In the genomic region with DNA sequence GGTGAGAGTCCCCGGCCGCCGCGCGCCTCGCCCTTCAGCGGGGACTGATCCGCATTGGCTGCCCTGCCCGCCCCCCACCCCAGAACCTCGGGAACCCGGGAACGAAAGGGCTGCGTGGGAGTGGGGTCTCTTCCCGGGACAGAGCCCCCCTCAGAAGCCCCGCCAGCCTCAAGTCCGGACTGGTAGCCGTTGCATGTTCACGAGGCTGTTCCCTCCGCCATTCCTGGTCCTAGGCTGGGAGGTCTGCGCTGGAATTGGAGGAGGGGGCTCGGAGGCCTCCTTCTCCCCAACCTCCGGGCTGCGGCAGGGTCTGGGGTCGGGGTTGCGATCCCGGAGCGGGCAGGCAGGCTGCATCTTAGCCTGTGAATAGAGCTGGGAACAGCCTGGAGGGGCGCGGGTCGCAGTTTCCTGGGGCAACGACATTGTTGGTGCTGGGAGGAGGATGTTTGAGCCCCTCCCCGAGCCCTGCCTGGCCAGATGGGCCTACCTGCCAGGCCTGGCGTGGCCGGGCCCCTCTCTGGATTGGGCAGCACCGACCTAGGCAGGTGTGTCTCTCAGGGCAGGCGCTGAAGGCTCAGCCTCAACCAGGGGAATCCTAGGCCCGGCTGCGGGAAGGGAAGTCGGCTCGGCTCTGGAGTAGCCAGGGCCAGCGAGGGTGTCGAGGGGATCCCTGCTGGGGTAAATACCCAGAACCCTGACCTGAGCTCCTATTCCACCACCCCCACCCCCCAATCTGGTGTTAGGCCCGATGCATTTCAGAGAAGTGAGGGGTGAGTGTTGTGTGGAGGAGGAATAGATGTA, we compare ENCODE assay signal across 8 cellular contexts. TPM values are rescaled to one million over a fixed set of nuclear protein-coding genes. Genes with fewer than 3 reads are reported as not detected.
DNase-seq lines count a peak whose midpoint lies in the region; ATAC-seq, FAIRE-seq and TF ChIP-seq lines count a peak whose summit lies in the region.

No MANE protein-coding gene starts in this region.

- H3K27me3 Mint-ChIP-seq in activated CD4-positive, alpha-beta memory T cell treated with anti-CD3 and anti-CD28 coated beads, Interleukin-2, amount 10 ng/mL, durations not matched to agents 7 days and 5 days: peaks cover 4% of the 10 kb centered on the region

- DNase-seq in Right ventricle myocardium superior: peak; percentile 37
- no peak for DNase-seq in cardiac septum (ENCODE audit: low spot score)
- no peak for DNase-seq in astrocyte of the spinal cord (ENCODE audit: low read depth, low spot score)
- no peak for DNase-seq in HepG2 (ENCODE audit: low spot score)
- DNase-seq in NCI-H187 treated with DMSO at 0.1 percent for 48 hours (lab: John Stamatoyannopoulos, UW): no peak
- DNase-seq in inferior parietal cortex (ENCODE audit: extremely low spot score): no peak
- DNase-seq in activated CD4-positive, alpha-beta memory T cell treated with anti-CD3 and anti-CD28 coated beads, Interleukin-2, amount 10 ng/mL, durations not matched to agents 7 days and 5 days: no peak

- no peak for TF ChIP-seq RAD21 in HepG2 (CRISPR knock-in tag; IDR thresholded peaks at IDR 0.05)

- no peak for TF ChIP-seq CTCF in astrocyte of the spinal cord (IDR thresholded peaks at IDR 0.05; ENCODE audit: low read depth, low read length)
- TF ChIP-seq CTCF in HepG2 (CRISPR knock-in tag; IDR thresholded peaks at IDR 0.05): no peak

- H3K4me3 ChIP-seq in astrocyte of the spinal cord (ENCODE audit: low read depth, low read length): peak overlapping the region; percentile 23
- peak overlapping the region; percentile 52 to 71 (median 61); a peak in 5 of 6 replicates for H3K4me3 ChIP-seq in HepG2 (replicated peaks in 1 of 3; ENCODE audit: insufficient read depth in 1 of 3, low read depth in 2 of 3, low read length in 3 of 3)
- peak overlapping the region; percentile 63 for H3K4me3 ChIP-seq in urinary bladder (ENCODE audit: low read depth, low read length)

- POLR2A ChIA-PET in HepG2 (lab: Yijun Ruan, JAX): no interaction called here
- POLR2A ChIA-PET in activated CD4-positive, alpha-beta memory T cell treated with anti-CD3 and anti-CD28 coated beads, Interleukin-2, amount 10 ng/mL, durations not matched to agents 7 days and 5 days (lab: Charles Lee): no interaction called here

- intact Hi-C loops in Right ventricle myocardium superior (cut with DNase I) (no loop called here), cardiac septum (cut with DNase I) (no loop called here), HepG2 (cut with micrococcal nuclease; ENCODE audit: unreplicated experiment) (no loop called here)

- H3K9me3 ChIP-seq in HepG2 (ENCODE audit: low read length): no peaks in the 10 kb centered on the region

- no peak overlapping the region for H3K9ac ChIP-seq in HepG2 (ENCODE audit: insufficient read depth, low read depth, low read length)

- CTCF ChIA-PET in HepG2 (lab: Yijun Ruan, JAX; ENCODE audit: low intra/inter-chr PET ratio, low total read pairs): no interaction called here
- CTCF ChIA-PET in activated CD4-positive, alpha-beta memory T cell treated with anti-CD3 and anti-CD28 coated beads, Interleukin-2, amount 10 ng/mL, durations not matched to agents 7 days and 5 days (lab: Charles Lee): no interaction called here

- no peak overlapping the region for H3K4me3 Mint-ChIP-seq in activated CD4-positive, alpha-beta memory T cell treated with anti-CD3 and anti-CD28 coated beads, Interleukin-2, amount 10 ng/mL, durations not matched to agents 7 days and 5 days

- H3K4me2 ChIP-seq in HepG2 (ENCODE audit: low read depth, low read length): peak overlapping the region; percentile 65

- TF ChIP-seq EP300 in HepG2 (IDR thresholded peaks at IDR 0.05; ENCODE audit: low read depth in 2 of 2, low read length in 2 of 2): no peak
- no peak for TF ChIP-seq EP300 in HepG2 (CRISPR knock-in tag; IDR thresholded peaks at IDR 0.05; ENCODE audit: borderline replicate concordance)

- 57% methylated on average over 17 of the region's 43 CpGs for WGBS in HepG2 (ENCODE audit: low lambda C conversion rate)
- 14% methylated on average over 43 of the region's 43 CpGs for WGBS in urinary bladder

- no peak overlapping the region for H2AFZ ChIP-seq in HepG2 (ENCODE audit: low read length)

- no peaks in the 10 kb centered on the region for H3K9me3 Mint-ChIP-seq in activated CD4-positive, alpha-beta memory T cell treated with anti-CD3 and anti-CD28 coated beads, Interleukin-2, amount 10 ng/mL, durations not matched to agents 7 days and 5 days

- no TSS peak for BruUV-seq in HepG2 (replicated peaks; lab: Mats Ljungman, UMichigan)

- H3K27ac ChIP-seq in HepG2 (ENCODE audit: extremely low read length, insufficient read depth, low read length) (no peak overlapping the region), urinary bladder (ENCODE audit: low read depth) (no peak overlapping the region)

- H3K79me2 ChIP-seq in HepG2 (ENCODE audit: insufficient read depth, low read length): no peaks in the 10 kb centered on the region

- no peak overlapping the region for H3K27ac Mint-ChIP-seq in activated CD4-positive, alpha-beta memory T cell treated with anti-CD3 and anti-CD28 coated beads, Interleukin-2, amount 10 ng/mL, durations not matched to agents 7 days and 5 days

- no peak for TF ChIP-seq POLR2A in HepG2 (IDR thresholded peaks at IDR 0.05; ENCODE audit: insufficient read depth in 1 of 2, low read depth in 2 of 2, low read length in 2 of 2)

- no peaks in the 10 kb centered on the region; a peak in 2 of 5 replicates for H3K27me3 ChIP-seq in HepG2 (ENCODE audit: control insufficient read depth in 1 of 2, insufficient read depth in 2 of 2, low read length in 2 of 2)

- H3K4me1 Mint-ChIP-seq in activated CD4-positive, alpha-beta memory T cell treated with anti-CD3 and anti-CD28 coated beads, Interleukin-2, amount 10 ng/mL, durations not matched to agents 7 days and 5 days: peaks cover 7% of the 10 kb centered on the region

- H3K36me3 ChIP-seq in HepG2 (replicated peaks in 1 of 2; ENCODE audit: control insufficient read depth in 1 of 2, insufficient read depth in 2 of 2, low read length in 2 of 2): peaks cover 0 to under 1% of the 10 kb centered on the region in 2 experiments; a peak in 1 of 5 replicates
- peaks cover 1% of the 10 kb centered on the region for H3K36me3 ChIP-seq in urinary bladder (ENCODE audit: insufficient read depth)

- no peaks in the 10 kb centered on the region for H3K36me3 Mint-ChIP-seq in activated CD4-positive, alpha-beta memory T cell treated with anti-CD3 and anti-CD28 coated beads, Interleukin-2, amount 10 ng/mL, durations not matched to agents 7 days and 5 days (ENCODE audit: low read depth)

- ATAC-seq in Right ventricle myocardium superior (ENCODE audit: poor library complexity) (no peak), HepG2 (peak; percentile 14)

- FAIRE-seq in HepG2 (lab: Jason Lieb, UNC): no peak

- H3K4me1 ChIP-seq in HepG2 (ENCODE audit: insufficient read depth, low read length) (no peaks in the 10 kb centered on the region), urinary bladder (ENCODE audit: insufficient read depth) (no peaks in the 10 kb centered on the region)

- peaks cover 12% of the 10 kb centered on the region; the same call in 1 of the 2 replicates for H4K20me1 ChIP-seq in HepG2 (ENCODE audit: insufficient read depth, low read length)

- in situ Hi-C loops in astrocyte of the spinal cord (cut with HindIII; ENCODE audit: low sequenced_read_pairs): no loop called here
- in situ Hi-C loops in HepG2 (cut with HindIII; ENCODE audit: extremely low pct_ligation_motif_present, low pct_unique_long_range_greater_than_20kb): no loop called here

RNA-seq across cellular contexts. Expression of a gene that starts 0.7 kb away (rescaled TPM):
- total RNA-seq in Right ventricle myocardium superior (4.5 TPM), cardiac septum (7.5 TPM), HepG2 (2016; rRNA removed; fragmentation: Illumina TruSeq; extraction: Trizol) (3.0 and 4.2 TPM in 2 replicates), urinary bladder (8.3 TPM)
- total RNA-seq in HepG2 (2016; cell fraction: cytosol; rRNA removed; fragmentation: Illumina TruSeq; extraction: Trizol; ENCODE audit: low read depth): 1.8 and 1.9 TPM in 2 replicates
- total RNA-seq in HepG2 (2016; cell fraction: insoluble cytoplasmic fraction; rRNA removed; fragmentation: Illumina TruSeq; extraction: Trizol): 4.1 and 4.2 TPM in 2 replicates
- total RNA-seq in HepG2 (2016; cell fraction: membrane; rRNA removed; fragmentation: Illumina TruSeq; extraction: Trizol): 4.9 and 5.4 TPM in 2 replicates
- total RNA-seq in HepG2 (2016; cell fraction: nucleus; rRNA removed; fragmentation: Illumina TruSeq; extraction: Trizol): 2.2 and 2.8 TPM in 2 replicates
- polyA plus RNA-seq in HepG2 (2011; rRNA removed) (2.2 and 3.1 TPM in 2 replicates), urinary bladder (11.0 TPM)
- polyA plus RNA-seq in HepG2 (2011; cell fraction: cytosol; rRNA removed): 2.2 and 3.1 TPM in 2 replicates
- polyA plus RNA-seq in HepG2 (2011; cell fraction: nucleus; rRNA removed): 5.3 and 6.8 TPM in 2 replicates
- 1.2 and 1.9 TPM in 2 replicates for polyA plus RNA-seq in HepG2 (2012)
- polyA plus RNA-seq in HepG2 (2016; cell fraction: cytosol; fragmentation: Illumina TruSeq; extraction: Trizol; ENCODE audit: low read depth): 2.5 and 2.9 TPM in 2 replicates
- 4.7 and 5.0 TPM in 2 replicates for polyA plus RNA-seq in HepG2 (2016; cell fraction: insoluble cytoplasmic fraction; fragmentation: Illumina TruSeq; extraction: Trizol; ENCODE audit: low read depth)
- 5.4 and 6.2 TPM in 2 replicates for polyA plus RNA-seq in HepG2 (2016; cell fraction: membrane; fragmentation: Illumina TruSeq; extraction: Trizol; ENCODE audit: low read depth)
- 5.6 and 7.4 TPM in 2 replicates for polyA plus RNA-seq in HepG2 (2016; cell fraction: nucleus; fragmentation: Illumina TruSeq; extraction: Trizol; ENCODE audit: insufficient read depth, low read depth)
- 1.2 and 6.3 TPM in 2 replicates for polyA minus RNA-seq in HepG2 (2011; rRNA and poly(A)+ RNA removed; ENCODE audit: low replicate concordance)
- 2.4 TPM in 2 replicates for polyA minus RNA-seq in HepG2 (2011; cell fraction: cytosol; rRNA and poly(A)+ RNA removed)
- 1.2 TPM in 2 replicates for polyA minus RNA-seq in HepG2 (2011; cell fraction: nucleus; rRNA and poly(A)+ RNA removed)
- under 1 TPM; 0.48 to 0.50 TPM for total RNA-seq in activated CD4-positive, alpha-beta memory T cell treated with anti-CD3 and anti-CD28 coated beads, Interleukin-2, amount 10 ng/mL, durations not matched to agents 7 days and 5 days

RNA-seq across cellular contexts. Expression of a gene that starts 20.9 kb away (rescaled TPM):
- total RNA-seq in Right ventricle myocardium superior (not detected), cardiac septum (0.54 TPM), HepG2 (2016; rRNA removed; fragmentation: Illumina TruSeq; extraction: Trizol) (0.73 TPM in 1 of 2 replicates, not detected in the other), urinary bladder (0.58 TPM)
- not detected in 2 replicates for total RNA-seq in HepG2 (2016; cell fraction: cytosol; rRNA removed; fragmentation: Illumina TruSeq; extraction: Trizol; ENCODE audit: low read depth)
- 0.27 and 0.52 TPM in 2 replicates for total RNA-seq in HepG2 (2016; cell fraction: insoluble cytoplasmic fraction; rRNA removed; fragmentation: Illumina TruSeq; extraction: Trizol)
- not detected in 2 replicates for total RNA-seq in HepG2 (2016; cell fraction: membrane; rRNA removed; fragmentation: Illumina TruSeq; extraction: Trizol)
- total RNA-seq in HepG2 (2016; cell fraction: nucleus; rRNA removed; fragmentation: Illumina TruSeq; extraction: Trizol): 1.3 TPM in 1 of 2 replicates, not detected in the other
- polyA plus RNA-seq in HepG2 (2011; rRNA removed) (0.22 and 0.44 TPM in 2 replicates), urinary bladder (0.37 TPM)
- not detected in 2 replicates for polyA plus RNA-seq in HepG2 (2011; cell fraction: cytosol; rRNA removed)
- polyA plus RNA-seq in HepG2 (2011; cell fraction: nucleus; rRNA removed): 2.4 and 5.3 TPM in 2 replicates
- polyA plus RNA-seq in HepG2 (2012): 0.27 TPM in 1 of 2 replicates, not detected in the other
- not detected in 2 replicates for polyA plus RNA-seq in HepG2 (2016; cell fraction: cytosol; fragmentation: Illumina TruSeq; extraction: Trizol; ENCODE audit: low read depth)
- not detected in 2 replicates for polyA plus RNA-seq in HepG2 (2016; cell fraction: insoluble cytoplasmic fraction; fragmentation: Illumina TruSeq; extraction: Trizol; ENCODE audit: low read depth)
- not detected in 2 replicates for polyA plus RNA-seq in HepG2 (2016; cell fraction: membrane; fragmentation: Illumina TruSeq; extraction: Trizol; ENCODE audit: low read depth)
- not detected in 2 replicates for polyA plus RNA-seq in HepG2 (2016; cell fraction: nucleus; fragmentation: Illumina TruSeq; extraction: Trizol; ENCODE audit: insufficient read depth, low read depth)
- polyA minus RNA-seq in HepG2 (2011; rRNA and poly(A)+ RNA removed; ENCODE audit: low replicate concordance): 4.0 and 13.4 TPM in 2 replicates
- not detected in 2 replicates for polyA minus RNA-seq in HepG2 (2011; cell fraction: cytosol; rRNA and poly(A)+ RNA removed)
- polyA minus RNA-seq in HepG2 (2011; cell fraction: nucleus; rRNA and poly(A)+ RNA removed): 7.2 and 7.8 TPM in 2 replicates
- 1 to 10 TPM; 1.5 to 2.3 TPM for total RNA-seq in activated CD4-positive, alpha-beta memory T cell treated with anti-CD3 and anti-CD28 coated beads, Interleukin-2, amount 10 ng/mL, durations not matched to agents 7 days and 5 days

RNA-seq across cellular contexts. Expression of a gene that starts 31.6 kb away (rescaled TPM):
- 8.5 TPM for total RNA-seq in Right ventricle myocardium superior
- 13.0 TPM for total RNA-seq in cardiac septum
- 18.6 and 21.8 TPM in 2 replicates for total RNA-seq in HepG2 (2016; rRNA removed; fragmentation: Illumina TruSeq; extraction: Trizol)
- total RNA-seq in HepG2 (2016; cell fraction: cytosol; rRNA removed; fragmentation: Illumina TruSeq; extraction: Trizol; ENCODE audit: low read depth): 11.4 and 13.9 TPM in 2 replicates
- 14.6 and 24.3 TPM in 2 replicates for total RNA-seq in HepG2 (2016; cell fraction: insoluble cytoplasmic fraction; rRNA removed; fragmentation: Illumina TruSeq; extraction: Trizol)
- 18.4 and 20.4 TPM in 2 replicates for total RNA-seq in HepG2 (2016; cell fraction: membrane; rRNA removed; fragmentation: Illumina TruSeq; extraction: Trizol)
- 20.1 and 24.1 TPM in 2 replicates for total RNA-seq in HepG2 (2016; cell fraction: nucleus; rRNA removed; fragmentation: Illumina TruSeq; extraction: Trizol)
- 12.5 and 16.8 TPM in 2 replicates for polyA plus RNA-seq in HepG2 (2011; rRNA removed)
- polyA plus RNA-seq in HepG2 (2011; cell fraction: cytosol; rRNA removed): 13.7 and 17.1 TPM in 2 replicates
- polyA plus RNA-seq in HepG2 (2011; cell fraction: nucleus; rRNA removed): 47.3 and 52.6 TPM in 2 replicates
- polyA plus RNA-seq in HepG2 (2012): 10.4 and 13.1 TPM in 2 replicates
- 9.0 and 11.2 TPM in 2 replicates for polyA plus RNA-seq in HepG2 (2016; cell fraction: cytosol; fragmentation: Illumina TruSeq; extraction: Trizol; ENCODE audit: low read depth)
- polyA plus RNA-seq in HepG2 (2016; cell fraction: insoluble cytoplasmic fraction; fragmentation: Illumina TruSeq; extraction: Trizol; ENCODE audit: low read depth): 13.3 and 13.5 TPM in 2 replicates
- 10.8 and 13.0 TPM in 2 replicates for polyA plus RNA-seq in HepG2 (2016; cell fraction: membrane; fragmentation: Illumina TruSeq; extraction: Trizol; ENCODE audit: low read depth)
- polyA plus RNA-seq in HepG2 (2016; cell fraction: nucleus; fragmentation: Illumina TruSeq; extraction: Trizol; ENCODE audit: insufficient read depth, low read depth): 34.9 and 44.4 TPM in 2 replicates
- polyA minus RNA-seq in HepG2 (2011; rRNA and poly(A)+ RNA removed; ENCODE audit: low replicate concordance): 19.0 and 26.5 TPM in 2 replicates
- 7.1 and 8.4 TPM in 2 replicates for polyA minus RNA-seq in HepG2 (2011; cell fraction: cytosol; rRNA and poly(A)+ RNA removed)
- polyA minus RNA-seq in HepG2 (2011; cell fraction: nucleus; rRNA and poly(A)+ RNA removed): 19.3 and 22.0 TPM in 2 replicates
- 10.5 TPM for total RNA-seq in urinary bladder
- 41.5 TPM for polyA plus RNA-seq in urinary bladder
- 10 to 100 TPM; 54.1 to 55.0 TPM for total RNA-seq in activated CD4-positive, alpha-beta memory T cell treated with anti-CD3 and anti-CD28 coated beads, Interleukin-2, amount 10 ng/mL, durations not matched to agents 7 days and 5 days

RNA-seq across cellular contexts. Expression of a gene that starts 36.3 kb away (rescaled TPM):
- total RNA-seq in Right ventricle myocardium superior (not detected), cardiac septum (not detected), HepG2 (2016; rRNA removed; fragmentation: Illumina TruSeq; extraction: Trizol) (10.0 and 21.6 TPM in 2 replicates), urinary bladder (1.3 TPM)
- 14.2 and 19.1 TPM in 2 replicates for total RNA-seq in HepG2 (2016; cell fraction: cytosol; rRNA removed; fragmentation: Illumina TruSeq; extraction: Trizol; ENCODE audit: low read depth)
- total RNA-seq in HepG2 (2016; cell fraction: insoluble cytoplasmic fraction; rRNA removed; fragmentation: Illumina TruSeq; extraction: Trizol): 7.5 and 20.4 TPM in 2 replicates
- 31.5 and 38.0 TPM in 2 replicates for total RNA-seq in HepG2 (2016; cell fraction: membrane; rRNA removed; fragmentation: Illumina TruSeq; extraction: Trizol)
- total RNA-seq in HepG2 (2016; cell fraction: nucleus; rRNA removed; fragmentation: Illumina TruSeq; extraction: Trizol): 12.2 and 18.7 TPM in 2 replicates
- polyA plus RNA-seq in HepG2 (2011; rRNA removed) (8.5 and 12.5 TPM in 2 replicates), urinary bladder (4.0 TPM)
- polyA plus RNA-seq in HepG2 (2011; cell fraction: cytosol; rRNA removed): 6.6 and 10.9 TPM in 2 replicates
- 32.4 and 37.4 TPM in 2 replicates for polyA plus RNA-seq in HepG2 (2011; cell fraction: nucleus; rRNA removed)
- polyA plus RNA-seq in HepG2 (2012): 9.6 and 9.7 TPM in 2 replicates
- 20.1 and 23.9 TPM in 2 replicates for polyA plus RNA-seq in HepG2 (2016; cell fraction: cytosol; fragmentation: Illumina TruSeq; extraction: Trizol; ENCODE audit: low read depth)
- 13.5 and 14.3 TPM in 2 replicates for polyA plus RNA-seq in HepG2 (2016; cell fraction: insoluble cytoplasmic fraction; fragmentation: Illumina TruSeq; extraction: Trizol; ENCODE audit: low read depth)
- 33.6 and 37.3 TPM in 2 replicates for polyA plus RNA-seq in HepG2 (2016; cell fraction: membrane; fragmentation: Illumina TruSeq; extraction: Trizol; ENCODE audit: low read depth)
- 50.8 and 52.9 TPM in 2 replicates for polyA plus RNA-seq in HepG2 (2016; cell fraction: nucleus; fragmentation: Illumina TruSeq; extraction: Trizol; ENCODE audit: insufficient read depth, low read depth)
- 15.3 TPM in 1 of 2 replicates, not detected in the other for polyA minus RNA-seq in HepG2 (2011; rRNA and poly(A)+ RNA removed; ENCODE audit: low replicate concordance)
- 2.2 and 5.0 TPM in 2 replicates for polyA minus RNA-seq in HepG2 (2011; cell fraction: cytosol; rRNA and poly(A)+ RNA removed)
- 3.2 and 3.5 TPM in 2 replicates for polyA minus RNA-seq in HepG2 (2011; cell fraction: nucleus; rRNA and poly(A)+ RNA removed)
- total RNA-seq in activated CD4-positive, alpha-beta memory T cell treated with anti-CD3 and anti-CD28 coated beads, Interleukin-2, amount 10 ng/mL, durations not matched to agents 7 days and 5 days: 1 to 10 TPM in 1 of 2 experiments, under 1 TPM in 1; 0.58 to 1.1 TPM

RNA-seq across cellular contexts. Expression of a gene that starts 38.8 kb away (rescaled TPM):
- total RNA-seq in Right ventricle myocardium superior: 68.3 TPM
- 49.6 TPM for total RNA-seq in cardiac septum
- 8.8 and 12.2 TPM in 2 replicates for total RNA-seq in HepG2 (2016; rRNA removed; fragmentation: Illumina TruSeq; extraction: Trizol)
- 8.5 and 9.2 TPM in 2 replicates for total RNA-seq in HepG2 (2016; cell fraction: cytosol; rRNA removed; fragmentation: Illumina TruSeq; extraction: Trizol; ENCODE audit: low read depth)
- 7.8 and 11.7 TPM in 2 replicates for total RNA-seq in HepG2 (2016; cell fraction: insoluble cytoplasmic fraction; rRNA removed; fragmentation: Illumina TruSeq; extraction: Trizol)
- 7.7 and 7.9 TPM in 2 replicates for total RNA-seq in HepG2 (2016; cell fraction: membrane; rRNA removed; fragmentation: Illumina TruSeq; extraction: Trizol)
- 14.4 and 18.4 TPM in 2 replicates for total RNA-seq in HepG2 (2016; cell fraction: nucleus; rRNA removed; fragmentation: Illumina TruSeq; extraction: Trizol)
- polyA plus RNA-seq in HepG2 (2011; rRNA removed): 10.0 and 10.1 TPM in 2 replicates
- polyA plus RNA-seq in HepG2 (2011; cell fraction: cytosol; rRNA removed): 4.5 and 4.8 TPM in 2 replicates
- polyA plus RNA-seq in HepG2 (2011; cell fraction: nucleus; rRNA removed): 42.1 and 49.3 TPM in 2 replicates
- polyA plus RNA-seq in HepG2 (2012): 8.4 and 8.8 TPM in 2 replicates
- polyA plus RNA-seq in HepG2 (2016; cell fraction: cytosol; fragmentation: Illumina TruSeq; extraction: Trizol; ENCODE audit: low read depth): 0.70 and 0.83 TPM in 2 replicates
- polyA plus RNA-seq in HepG2 (2016; cell fraction: insoluble cytoplasmic fraction; fragmentation: Illumina TruSeq; extraction: Trizol; ENCODE audit: low read depth): 6.0 and 7.6 TPM in 2 replicates
- polyA plus RNA-seq in HepG2 (2016; cell fraction: membrane; fragmentation: Illumina TruSeq; extraction: Trizol; ENCODE audit: low read depth): 1.9 and 2.1 TPM in 2 replicates
- 27.9 and 28.8 TPM in 2 replicates for polyA plus RNA-seq in HepG2 (2016; cell fraction: nucleus; fragmentation: Illumina TruSeq; extraction: Trizol; ENCODE audit: insufficient read depth, low read depth)
- 28.6 and 30.6 TPM in 2 replicates for polyA minus RNA-seq in HepG2 (2011; rRNA and poly(A)+ RNA removed; ENCODE audit: low replicate concordance)
- polyA minus RNA-seq in HepG2 (2011; cell fraction: cytosol; rRNA and poly(A)+ RNA removed): 7.2 and 7.8 TPM in 2 replicates
- 25.4 and 26.0 TPM in 2 replicates for polyA minus RNA-seq in HepG2 (2011; cell fraction: nucleus; rRNA and poly(A)+ RNA removed)
- total RNA-seq in urinary bladder: 31.0 TPM
- 32.4 TPM for polyA plus RNA-seq in urinary bladder
- 10 to 100 TPM; 18.4 to 22.7 TPM for total RNA-seq in activated CD4-positive, alpha-beta memory T cell treated with anti-CD3 and anti-CD28 coated beads, Interleukin-2, amount 10 ng/mL, durations not matched to agents 7 days and 5 days
